ENCODE assay signal across 20 cellular contexts in the genomic region with DNA sequence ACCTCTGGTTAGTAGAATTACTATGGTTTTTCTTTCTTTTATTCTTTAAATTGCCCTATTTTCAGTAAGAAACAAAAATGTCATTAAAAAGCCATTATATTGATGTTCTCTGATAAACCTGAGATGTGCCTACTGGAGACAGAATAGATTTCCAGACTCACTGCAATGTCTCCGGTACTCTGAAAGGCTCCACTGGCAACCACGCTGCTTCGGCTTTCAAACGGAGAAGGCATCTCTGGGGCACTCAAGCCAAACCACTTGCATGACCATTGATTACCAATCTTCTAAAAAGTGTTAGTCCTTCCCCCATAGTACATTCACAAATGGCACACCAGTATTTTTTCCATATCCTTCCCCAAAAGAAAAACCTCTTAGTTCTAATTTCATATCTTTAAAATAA.
A peak's percentile ranks its signal among the peaks of the same experiment; 100 is the strongest.
DNase-seq lines count a peak whose midpoint lies in the region; ATAC-seq and TF ChIP-seq lines count a peak whose summit lies in the region.
"Had no signal": no experiment of that assay in that cellular context is flagged by ENCODE, and none has a peak within 500 bp of the region (broad histone marks: within the 10 kb centered on the region; RNA-seq: fewer than 3 reads in every experiment).

No MANE protein-coding gene starts in this region.

- H3K9me3 ChIP-seq in BE2C = no peaks in the 10 kb centered on the region

- peak overlapping the region; percentile 42 for H3K27ac Mint-ChIP-seq in activated CD8-positive, alpha-beta T cell treated with anti-CD3 and anti-CD28 coated beads for 36 hours
- H3K27ac Mint-ChIP-seq in activated CD8-positive, alpha-beta T cell treated with anti-CD3 and anti-CD28 coated beads, Interleukin-2, amount 10 ng/mL, durations not matched to agents 7 days and 5 days = no peak overlapping the region
- H3K27ac Mint-ChIP-seq in T-cell (peak overlapping the region; percentile 43 to 66), mesothelial cell of epicardium (peak overlapping the region; percentile 65)
- H3K27ac Mint-ChIP-seq: dendritic cell treated with granulocyte-macrophage colony-stimulating factor and Interleukin-4, amounts not matched to agents 40 ng/mL and 50 ng/mL, for 4 days; endodermal cell; HFFc6; nephron progenitor cell had no signal

- H3K36me3 ChIP-seq in BE2C = no peaks in the 10 kb centered on the region

- POLR2A ChIA-PET in activated CD8-positive, alpha-beta T cell treated with anti-CD3 and anti-CD28 coated beads for 36 hours (lab: Charles Lee) = no interaction called here
- POLR2A ChIA-PET in activated CD8-positive, alpha-beta T cell treated with anti-CD3 and anti-CD28 coated beads, Interleukin-2, amount 10 ng/mL, durations not matched to agents 7 days and 5 days (lab: Charles Lee) = no interaction called here
- POLR2A ChIA-PET in T-cell (lab: Charles Lee) = no interaction called here

- no peak for ATAC-seq in activated CD8-positive, alpha-beta T cell treated with anti-CD3 and anti-CD28 coated beads for 36 hours
- ATAC-seq in activated CD8-positive, alpha-beta T cell treated with anti-CD3 and anti-CD28 coated beads, Interleukin-2, amount 10 ng/mL, durations not matched to agents 7 days and 5 days = no peak
- no peak for ATAC-seq in T-cell (replicated peaks in 1 of 4)
- ATAC-seq in HG03159 (IDR thresholded peaks at IDR 0.05; ENCODE audit: unreplicated experiment) = no peak

- H3K4me1 ChIP-seq in BE2C = peaks cover 50% of the 10 kb centered on the region

- H3K27me3 Mint-ChIP-seq in activated CD8-positive, alpha-beta T cell treated with anti-CD3 and anti-CD28 coated beads for 36 hours = no peaks in the 10 kb centered on the region
- no peaks in the 10 kb centered on the region for H3K27me3 Mint-ChIP-seq in activated CD8-positive, alpha-beta T cell treated with anti-CD3 and anti-CD28 coated beads, Interleukin-2, amount 10 ng/mL, durations not matched to agents 7 days and 5 days (ENCODE audit: low read depth)
- H3K27me3 Mint-ChIP-seq in T-cell = no peaks in the 10 kb centered on the region
- no peaks in the 10 kb centered on the region for H3K27me3 Mint-ChIP-seq in mesothelial cell of epicardium (ENCODE audit: low read depth)
- H3K27me3 Mint-ChIP-seq: CD4-positive, CD25-positive, alpha-beta regulatory T cell; dendritic cell treated with granulocyte-macrophage colony-stimulating factor and Interleukin-4, amounts not matched to agents 40 ng/mL and 50 ng/mL, for 4 days had no signal

- CTCF ChIA-PET in activated CD8-positive, alpha-beta T cell treated with anti-CD3 and anti-CD28 coated beads for 36 hours (lab: Charles Lee) = no interaction called here
- CTCF ChIA-PET in activated CD8-positive, alpha-beta T cell treated with anti-CD3 and anti-CD28 coated beads, Interleukin-2, amount 10 ng/mL, durations not matched to agents 7 days and 5 days (lab: Charles Lee) = no interaction called here
- CTCF ChIA-PET in T-cell (lab: Charles Lee) = no interaction called here

- no peak for TF ChIP-seq CTCF in activated CD8-positive, alpha-beta T cell treated with anti-CD3 and anti-CD28 coated beads for 36 hours (IDR thresholded peaks at IDR 0.05)
- no peak for TF ChIP-seq CTCF in BE2C (IDR thresholded peaks at IDR 0.05; ENCODE audit: low read depth, low read length)
- TF ChIP-seq CTCF in mesothelial cell of epicardium (IDR thresholded peaks at IDR 0.05; ENCODE audit: unreplicated experiment) = no peak

- H3K4me1 Mint-ChIP-seq in activated CD8-positive, alpha-beta T cell treated with anti-CD3 and anti-CD28 coated beads for 36 hours (ENCODE audit: low read depth) = peaks cover 64% of the 10 kb centered on the region
- peaks cover 55% of the 10 kb centered on the region for H3K4me1 Mint-ChIP-seq in activated CD8-positive, alpha-beta T cell treated with anti-CD3 and anti-CD28 coated beads, Interleukin-2, amount 10 ng/mL, durations not matched to agents 7 days and 5 days (ENCODE audit: low read depth)
- H3K4me1 Mint-ChIP-seq in T-cell (peaks cover 63 to 75% (median 72%) of the 10 kb centered on the region in 3 donors), mesothelial cell of epicardium (peaks cover 63% of the 10 kb centered on the region)
- H3K4me1 Mint-ChIP-seq: nephron progenitor cell had no signal

- H3K36me3 Mint-ChIP-seq in activated CD8-positive, alpha-beta T cell treated with anti-CD3 and anti-CD28 coated beads for 36 hours (ENCODE audit: low read depth) = peaks cover 57% of the 10 kb centered on the region
- peaks cover 63% of the 10 kb centered on the region for H3K36me3 Mint-ChIP-seq in activated CD8-positive, alpha-beta T cell treated with anti-CD3 and anti-CD28 coated beads, Interleukin-2, amount 10 ng/mL, durations not matched to agents 7 days and 5 days (ENCODE audit: low read depth)
- H3K36me3 Mint-ChIP-seq in T-cell (peaks cover 21% of the 10 kb centered on the region), mesothelial cell of epicardium (peaks cover 8% of the 10 kb centered on the region)

- DNase-seq in activated CD8-positive, alpha-beta T cell treated with anti-CD3 and anti-CD28 coated beads for 36 hours = no peak
- no peak for DNase-seq in activated CD8-positive, alpha-beta T cell treated with anti-CD3 and anti-CD28 coated beads, Interleukin-2, amount 10 ng/mL, durations not matched to agents 7 days and 5 days
- DNase-seq in BE2C (peak; percentile 51), T-cell (no peak), mesothelial cell of epicardium (ENCODE audit: low spot score in 2 of 2, unreplicated experiment in 2 of 2) (no peak), NCI-H226 (no peak)
- no peak for DNase-seq in stimulated activated naive CD4-positive, alpha-beta T cell treated with Interleukin-2 at 50 U/mL for 16 hours (lab: John Stamatoyannopoulos, UW)
- DNase-seq: CD4-positive, CD25-positive, alpha-beta regulatory T cell; endodermal cell; glutamatergic neuron; HFFc6; NCI-H1092; NCI-H1694 treated with DMSO at 0.1 percent for 48 hours; NCI-H446 treated with DMSO at 0.1 percent for 48 hours; NCI-H774; nephron progenitor cell; stimulated activated CD4-positive, alpha-beta T cell treated with anti-CD3 and anti-CD28 coated beads, Interleukin-4, amount 100 ng/mL, for 24 hours; trophoblast cell had no signal

- H3K9me3 Mint-ChIP-seq in activated CD8-positive, alpha-beta T cell treated with anti-CD3 and anti-CD28 coated beads for 36 hours = peaks cover 3% of the 10 kb centered on the region
- peaks cover 15% of the 10 kb centered on the region for H3K9me3 Mint-ChIP-seq in activated CD8-positive, alpha-beta T cell treated with anti-CD3 and anti-CD28 coated beads, Interleukin-2, amount 10 ng/mL, durations not matched to agents 7 days and 5 days (ENCODE audit: insufficient read depth)
- H3K9me3 Mint-ChIP-seq in T-cell = peaks cover 0 to 3% (median 0%) of the 10 kb centered on the region in 3 donors
- H3K9me3 Mint-ChIP-seq in mesothelial cell of epicardium = no peaks in the 10 kb centered on the region
- H3K9me3 Mint-ChIP-seq: dendritic cell treated with granulocyte-macrophage colony-stimulating factor and Interleukin-4, amounts not matched to agents 40 ng/mL and 50 ng/mL, for 4 days; endodermal cell; HFFc6; nephron progenitor cell had no signal

- H3K4me3 Mint-ChIP-seq in activated CD8-positive, alpha-beta T cell treated with anti-CD3 and anti-CD28 coated beads for 36 hours = no peak overlapping the region
- no peak overlapping the region for H3K4me3 Mint-ChIP-seq in activated CD8-positive, alpha-beta T cell treated with anti-CD3 and anti-CD28 coated beads, Interleukin-2, amount 10 ng/mL, durations not matched to agents 7 days and 5 days
- H3K4me3 Mint-ChIP-seq in T-cell (no peak overlapping the region), mesothelial cell of epicardium (no peak overlapping the region)
- H3K4me3 Mint-ChIP-seq: CD4-positive, CD25-positive, alpha-beta regulatory T cell; dendritic cell treated with granulocyte-macrophage colony-stimulating factor and Interleukin-4, amounts not matched to agents 40 ng/mL and 50 ng/mL, for 4 days; endodermal cell; HFFc6; nephron progenitor cell had no signal

- peak overlapping the region; percentile 45 for H3K4me3 ChIP-seq in BE2C (ENCODE audit: low read depth, low read length)

- H3K27me3 ChIP-seq in BE2C = no peaks in the 10 kb centered on the region

- intact Hi-C loops in activated CD8-positive, alpha-beta T cell treated with anti-CD3 and anti-CD28 coated beads for 36 hours (cut with micrococcal nuclease) = no loop called here
